In the genomic region with DNA sequence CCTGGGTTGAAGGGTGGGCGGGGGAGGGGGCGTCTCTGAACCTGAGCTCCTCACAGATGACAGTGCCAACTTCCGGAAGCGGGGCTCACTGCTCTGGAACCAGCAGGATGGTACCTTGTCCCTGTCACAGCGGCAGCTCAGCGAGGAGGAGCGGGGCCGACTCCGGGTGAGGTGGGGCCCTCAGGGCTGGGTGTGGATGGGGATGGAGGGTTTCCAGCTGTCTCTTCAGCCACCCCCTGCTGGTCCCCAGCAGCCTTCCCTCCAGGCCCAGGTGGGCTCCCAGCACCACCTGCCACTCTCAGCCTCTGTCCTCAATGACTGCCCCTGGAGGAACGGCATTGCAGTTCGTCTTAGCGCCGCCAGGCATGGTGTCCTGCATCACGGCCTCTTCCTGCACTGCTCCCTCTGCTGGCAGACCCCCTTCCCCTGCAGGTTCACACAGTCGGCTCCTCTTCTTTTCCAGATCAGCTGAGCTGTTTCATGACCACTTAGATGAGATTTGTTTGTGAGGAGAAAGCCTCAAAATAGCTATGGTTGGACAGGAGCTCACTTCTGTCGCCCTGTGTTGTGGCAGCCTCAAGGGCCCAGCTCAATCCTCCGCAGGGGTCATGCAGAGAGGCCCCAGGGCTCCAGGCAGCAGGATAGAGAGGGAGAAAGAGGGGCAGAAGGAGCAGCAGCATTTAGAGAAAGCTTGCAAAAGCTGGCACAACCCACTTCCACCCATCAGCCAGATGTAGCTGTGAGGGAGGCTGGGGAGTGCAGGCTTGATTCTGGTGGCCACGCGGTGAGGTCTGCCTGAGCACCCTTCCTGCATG, we compare ENCODE assay signal across 8 cellular contexts. TPM values are rescaled to one million over a fixed set of nuclear protein-coding genes. Genes with fewer than 3 reads are reported as not detected.
DNase-seq lines count a peak whose midpoint lies in the region; ATAC-seq and TF ChIP-seq lines count a peak whose summit lies in the region.

No MANE protein-coding gene starts in this region.

- H3K79me2 ChIP-seq in OCI-LY7 (ENCODE audit: insufficient read depth, low read depth, low read length), result peaks cover 22% of the 10 kb centered on the region

- no peak overlapping the region for H3K4me2 ChIP-seq in OCI-LY7 (ENCODE audit: low read length)

- ATAC-seq in GM19395 (IDR thresholded peaks at IDR 0.05; ENCODE audit: unreplicated experiment), result no peak
- ATAC-seq in HG02885 (IDR thresholded peaks at IDR 0.05; ENCODE audit: poor library complexity, unreplicated experiment), result no peak
- ATAC-seq in GM18868 (IDR thresholded peaks at IDR 0.05; ENCODE audit: unreplicated experiment), result no peak

- peaks cover 66% of the 10 kb centered on the region for H3K36me3 ChIP-seq in OCI-LY7 (ENCODE audit: insufficient read depth, low read length)

- no TSS peak for BruUV-seq in OCI-LY7 (replicated peaks; lab: Mats Ljungman, UMichigan)

- no peak overlapping the region for H2AFZ ChIP-seq in OCI-LY7 (ENCODE audit: low read length)

- intact Hi-C loops in OCI-LY7 (cut with micrococcal nuclease; ENCODE audit: unreplicated experiment), result no loop called here

- no peak overlapping the region for H3K27ac ChIP-seq in OCI-LY7 (ENCODE audit: low read depth, low read length, poor library complexity, severe bottlenecking)

- TF ChIP-seq CTCF in OCI-LY7 (conservative IDR thresholded peaks at IDR 0.05; ENCODE audit: low read length) (peak; percentile 74), fibroblast of pulmonary artery (IDR thresholded peaks at IDR 0.05; ENCODE audit: low read length, missing control alignments) (peak; percentile 62)

- no peak overlapping the region for H3K4me3 ChIP-seq in OCI-LY7 (ENCODE audit: low read depth, low read length, poor library complexity, severe bottlenecking)
- no peak overlapping the region for H3K4me3 ChIP-seq in fibroblast of pulmonary artery (replicated peaks; ENCODE audit: low read depth, low read length)

- peaks cover 12% of the 10 kb centered on the region for H3K9me3 ChIP-seq in OCI-LY7 (ENCODE audit: low read length)

- DNase-seq in stimulated activated CD4-positive, alpha-beta T cell treated with anti-CD3 and anti-CD28 coated beads, Interleukin-2, amount 100 ng/mL, for 24 hours, result peak; percentile 31 to 35
- no peak for DNase-seq in stimulated activated CD4-positive, alpha-beta T cell treated with anti-CD3 and anti-CD28 coated beads, Interleukin-4, amount 100 ng/mL, for 24 hours
- DNase-seq in OCI-LY7 (ENCODE audit: low spot score) (peak; percentile 23), fibroblast of pulmonary artery (ENCODE audit: low read depth) (peak; percentile 52), NCI-H2171 (lab: John Stamatoyannopoulos, UW) (no peak)

- no peaks in the 10 kb centered on the region for H3K9me2 ChIP-seq in OCI-LY7 (ENCODE audit: insufficient read depth, low read length)

- CTCF ChIA-PET in OCI-LY7 (lab: Charles Lee; ENCODE audit: unreplicated experiment), result no interaction called here

- POLR2A ChIA-PET in OCI-LY7 (lab: Charles Lee), result no interaction called here

- H4K20me1 ChIP-seq in OCI-LY7 (ENCODE audit: insufficient read depth, low read length), result no peaks in the 10 kb centered on the region

- peaks cover 10% of the 10 kb centered on the region for H3K4me1 ChIP-seq in OCI-LY7 (ENCODE audit: insufficient read depth, low read length, poor library complexity, severe bottlenecking)

RNA-seq across cellular contexts. Expression of a gene that starts 2.5 kb away (rescaled TPM):
- total RNA-seq in OCI-LY7 (2014; rRNA removed; shearing (Covaris generic)), result 0.63 and 0.85 TPM in 2 replicates
- total RNA-seq in OCI-LY7 (2022), result 0.59 and 1.00 TPM in 2 replicates

RNA-seq across cellular contexts. Expression of a gene that starts 2.8 kb away (rescaled TPM):
- 44.4 and 45.2 TPM in 2 replicates for total RNA-seq in OCI-LY7 (2014; rRNA removed; shearing (Covaris generic))
- total RNA-seq in OCI-LY7 (2022), result 37.5 and 39.1 TPM in 2 replicates

RNA-seq across cellular contexts. Expression of a gene that starts 31.9 kb away (rescaled TPM):
- 10.6 and 13.0 TPM in 2 replicates for total RNA-seq in OCI-LY7 (2014; rRNA removed; shearing (Covaris generic))
- total RNA-seq in OCI-LY7 (2022), result 15.9 and 17.8 TPM in 2 replicates

RNA-seq across cellular contexts. Expression of a gene that starts 34.6 kb away (rescaled TPM):
- total RNA-seq in OCI-LY7 (2014; rRNA removed; shearing (Covaris generic)), result not detected in 2 replicates
- not detected in 2 replicates for total RNA-seq in OCI-LY7 (2022)

RNA-seq across cellular contexts. Expression of a gene that starts 46.4 kb away (rescaled TPM):
- total RNA-seq in OCI-LY7 (2014; rRNA removed; shearing (Covaris generic)), result 10.6 and 15.4 TPM in 2 replicates
- total RNA-seq in OCI-LY7 (2022), result 22.2 and 28.2 TPM in 2 replicates

Comparison
In these comparisons a context has a peak if more than half of its experiments do, and no peak if none do; other contexts are left out.
1. DNase-seq: peak in stimulated activated CD4-positive, alpha-beta T cell treated with anti-CD3 and anti-CD28 coated beads, Interleukin-2, amount 100 ng/mL, for 24 hours (2 of 2), OCI-LY7 (single experiment) and fibroblast of pulmonary artery (single experiment); none in stimulated activated CD4-positive, alpha-beta T cell treated with anti-CD3 and anti-CD28 coated beads, Interleukin-4, amount 100 ng/mL, for 24 hours (single experiment) and NCI-H2171 (single experiment).